ENCODE assay signal across 20 cellular contexts in the genomic region with DNA sequence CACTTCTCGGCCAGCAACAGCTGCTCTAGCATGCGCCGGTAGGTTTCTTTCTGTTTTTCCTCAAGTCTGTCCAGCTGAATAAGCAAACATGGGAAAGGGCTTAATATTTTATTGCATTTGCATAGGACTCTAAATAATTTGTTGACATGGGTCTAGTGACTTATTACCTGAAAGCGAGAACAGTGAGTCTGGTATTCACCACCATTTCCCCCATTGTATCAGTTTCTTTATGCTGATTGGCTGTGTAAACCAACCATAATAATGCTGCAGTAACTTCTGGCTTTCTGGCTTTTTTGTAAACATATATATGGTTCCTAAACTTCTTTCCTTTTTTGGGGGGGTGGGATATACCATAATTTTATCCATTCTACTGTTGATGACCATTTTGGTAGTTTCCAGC.
DNase-seq lines count a peak whose midpoint lies in the region; ATAC-seq, FAIRE-seq and TF ChIP-seq lines count a peak whose summit lies in the region.
"Had no signal": no experiment of that assay in that cellular context is flagged by ENCODE, and none has a peak within 500 bp of the region (broad histone marks: within the 10 kb centered on the region; RNA-seq: fewer than 3 reads in every experiment).

No MANE protein-coding gene starts in this region.

- H3K79me1 ChIP-seq in H9 (ENCODE audit: insufficient read depth, low read depth, low read length, poor library complexity, severe bottlenecking) = no peaks in the 10 kb centered on the region

- no peaks in the 10 kb centered on the region for H4K20me1 ChIP-seq in H9 (ENCODE audit: control insufficient read depth, insufficient read depth, insufficient read length)

- no peak for TF ChIP-seq EP300 in esophagus muscularis mucosa (IDR thresholded peaks at IDR 0.05)

- no peak for FAIRE-seq in D721Med (lab: Jason Lieb, UNC)
- FAIRE-seq: A204.1 had no signal

- H3K27ac Mint-ChIP-seq in H9 (peak overlapping the region in 2 of 3 experiments; percentile 10 to 61; a peak in 3 of 7 replicates), T-helper 17 cell (no peak overlapping the region)
- H3K27ac Mint-ChIP-seq: CD4-positive, alpha-beta T cell had no signal

- H2AFZ ChIP-seq in H9 (ENCODE audit: low read length) = no peak overlapping the region

- peaks cover 7% of the 10 kb centered on the region for H3K23me2 ChIP-seq in H9 (ENCODE audit: insufficient read length, low read depth, low read length, poor library complexity, severe bottlenecking)

- H2BK120ac ChIP-seq in H9 (ENCODE audit: low read depth, low read length, poor library complexity, severe bottlenecking) = no peak overlapping the region

- intact Hi-C loops in esophagus muscularis mucosa (cut with DNase I) (no loop called here), vagina (cut with DNase I) (no loop called here)

- H3K79me2 ChIP-seq in H9 (ENCODE audit: insufficient read depth, low read length) = no peaks in the 10 kb centered on the region

- H3K4ac ChIP-seq in H9 (ENCODE audit: low read depth, low read length) = no peak overlapping the region

- H3T11ph ChIP-seq in H9 (ENCODE audit: low read length) = no peak overlapping the region

- no peak overlapping the region for H2AK5ac ChIP-seq in H9 (ENCODE audit: insufficient read length, low read length)

- no peak overlapping the region for H4K5ac ChIP-seq in H9 (ENCODE audit: insufficient read length, low read depth, low read length)

- peaks cover 12% of the 10 kb centered on the region for H3K36me3 ChIP-seq in muscle layer of colon (ENCODE audit: insufficient read depth, low read length)
- H3K36me3 ChIP-seq in rectal smooth muscle tissue (ENCODE audit: control insufficient read depth, insufficient read depth, low read length) = peaks cover 3% of the 10 kb centered on the region
- peaks cover 6 to 30% (median 9%) of the 10 kb centered on the region in 4 donors for H3K36me3 ChIP-seq in esophagus muscularis mucosa
- H3K36me3 ChIP-seq in vagina = no peaks in the 10 kb centered on the region

- H3K27ac ChIP-seq in H9 (ENCODE audit: insufficient read length, low read depth, low read length) (no peak overlapping the region), muscle layer of colon (ENCODE audit: low read depth, low read length) (no peak overlapping the region), rectal smooth muscle tissue (ENCODE audit: low read depth, low read length) (peak overlapping the region; percentile 55), esophagus muscularis mucosa (replicated peaks in 1 of 4) (no peak overlapping the region), vagina (no peak overlapping the region)
- H3K27ac ChIP-seq: C4-2B had no signal

- H3K9me3 Mint-ChIP-seq in H9 = no peaks in the 10 kb centered on the region; a peak in 1 of 5 replicates
- H3K9me3 Mint-ChIP-seq: CD4-positive, alpha-beta T cell had no signal

- ATAC-seq in HG03571 (IDR thresholded peaks at IDR 0.05; ENCODE audit: unreplicated experiment) (peak; percentile 44), T-helper 17 cell (no peak)

- no peaks in the 10 kb centered on the region for H3K27me3 ChIP-seq in H9 (ENCODE audit: insufficient read depth, low read length)
- H3K27me3 ChIP-seq in muscle layer of colon (ENCODE audit: control insufficient read depth in 1 of 2, insufficient read depth in 2 of 2, low read length in 2 of 2) = no peaks in the 10 kb centered on the region
- H3K27me3 ChIP-seq in rectal smooth muscle tissue (ENCODE audit: control insufficient read depth, insufficient read depth, low read length) = peaks cover 3% of the 10 kb centered on the region
- no peaks in the 10 kb centered on the region for H3K27me3 ChIP-seq in esophagus muscularis mucosa
- H3K27me3 ChIP-seq in vagina = no peaks in the 10 kb centered on the region

- TF ChIP-seq CTCF in H9 (conservative IDR thresholded peaks at IDR 0.05) (no peak), esophagus muscularis mucosa (IDR thresholded peaks at IDR 0.05) (no peak), vagina (IDR thresholded peaks at IDR 0.05) (no peak), D721Med (IDR thresholded peaks at IDR 0.05; ENCODE audit: insufficient read depth, missing control alignments) (no peak)

- no peak overlapping the region for H3K4me2 ChIP-seq in H9 (ENCODE audit: insufficient read depth, insufficient read length, low read length)

- H3K56ac ChIP-seq in H9 (ENCODE audit: insufficient read length, low read depth, low read length) = no peak overlapping the region

- H3K23ac ChIP-seq in H9 (ENCODE audit: insufficient read length, low read depth, low read length) = no peak overlapping the region

- H3K9me3 ChIP-seq in H9 (ENCODE audit: control insufficient read depth, low read depth, low read length) (no peaks in the 10 kb centered on the region), muscle layer of colon (ENCODE audit: low read length) (no peaks in the 10 kb centered on the region), T-helper 17 cell (ENCODE audit: control insufficient read depth, low read length, poor library complexity, severe bottlenecking) (no peaks in the 10 kb centered on the region), esophagus muscularis mucosa (no peaks in the 10 kb centered on the region), vagina (no peaks in the 10 kb centered on the region)
- H3K9me3 ChIP-seq: Caco-2 had no signal

- H2BK12ac ChIP-seq in H9 (ENCODE audit: insufficient read length, low read depth, low read length) = no peak overlapping the region

- no CpG with 5 or more reads among the region's 4 CpGs for WGBS in H9 (ENCODE audit: extremely low coverage, insufficient read length, low lambda C conversion rate)
- 94% methylated on average over 4 of the region's 4 CpGs for WGBS in esophagus muscularis mucosa

- H3K9ac ChIP-seq in H9 (ENCODE audit: extremely low read depth, insufficient read length, low read length) (no peak overlapping the region), muscle layer of colon (ENCODE audit: low read length) (peak overlapping the region; percentile 13), rectal smooth muscle tissue (ENCODE audit: low read length) (no peak overlapping the region)

- H3K4me1 ChIP-seq in H9 (ENCODE audit: insufficient read depth, low read length) (peaks cover 4% of the 10 kb centered on the region), muscle layer of colon (ENCODE audit: insufficient read depth, low read length) (peaks cover 10% of the 10 kb centered on the region), rectal smooth muscle tissue (ENCODE audit: control insufficient read depth, insufficient read depth, low read length) (peaks cover 12% of the 10 kb centered on the region), esophagus muscularis mucosa (peaks cover 12 to 31% (median 18%) of the 10 kb centered on the region in 4 donors), vagina (peaks cover 5% of the 10 kb centered on the region)
- H3K4me1 ChIP-seq: Caco-2 had no signal

- H2BK5ac ChIP-seq in H9 (ENCODE audit: insufficient read length, low read length) = no peak overlapping the region

- H3K4me3 Mint-ChIP-seq in H9 (no peak overlapping the region), T-helper 17 cell (no peak overlapping the region)
- H3K4me3 Mint-ChIP-seq: CD4-positive, alpha-beta T cell had no signal

- H4K8ac ChIP-seq in H9 (replicated peaks; ENCODE audit: insufficient read length, low read depth, low read length) = no peak overlapping the region

- no peak overlapping the region for H4K91ac ChIP-seq in H9 (ENCODE audit: insufficient read length, low read depth, low read length)

- no peak overlapping the region for H2BK20ac ChIP-seq in H9 (ENCODE audit: low read depth, low read length, poor library complexity, severe bottlenecking)

- H2BK15ac ChIP-seq in H9 (ENCODE audit: low read depth, low read length) = no peak overlapping the region

- TF ChIP-seq POLR2A in esophagus muscularis mucosa (IDR thresholded peaks at IDR 0.05; ENCODE audit: low read depth) = no peak
- no peak for TF ChIP-seq POLR2A in vagina (IDR thresholded peaks at IDR 0.05)

- H3K4me1 Mint-ChIP-seq in H9 (peaks cover 21 to 40% of the 10 kb centered on the region in 2 experiments), T-helper 17 cell (peaks cover 2% of the 10 kb centered on the region)

- DNase-seq in H9 (no peak), T-helper 17 cell (no peak), esophagus muscularis mucosa (ENCODE audit: extremely low spot score) (no peak), vagina (ENCODE audit: extremely low spot score in 2 of 2) (no peak), D721Med (ENCODE audit: insufficient read length, low spot score) (no peak)
- DNase-seq: ACHN; AML-193; Caco-2; CD4-positive, alpha-beta T cell; DMS153; DMS79 treated with DMSO at 0.1 percent for 48 hours; GF-D8; HCEC 1CT; Kasumi-1; KG1 had no signal

- H3K27me3 Mint-ChIP-seq in H9 (ENCODE audit: low read depth) (no peaks in the 10 kb centered on the region), T-helper 17 cell (peaks cover 56% of the 10 kb centered on the region)

- no peak overlapping the region for H3K18ac ChIP-seq in H9 (ENCODE audit: insufficient read length, low read depth, low read length)

- H3K14ac ChIP-seq in H9 (ENCODE audit: insufficient read depth, low read length) = no peak overlapping the region

- H3K4me3 ChIP-seq in muscle layer of colon (ENCODE audit: low read depth in 1 of 2, low read length in 2 of 2) = no peak overlapping the region
- no peak overlapping the region for H3K4me3 ChIP-seq in rectal smooth muscle tissue (ENCODE audit: low read length)
- no peak overlapping the region for H3K4me3 ChIP-seq in esophagus muscularis mucosa
- H3K4me3 ChIP-seq in vagina = no peak overlapping the region

- H3K36me3 Mint-ChIP-seq in H9 (ENCODE audit: insufficient read depth in 1 of 3, low read depth in 3 of 3) (peaks cover 0 to 3% (median 0%) of the 10 kb centered on the region in 3 experiments; a peak in 1 of 7 replicates), T-helper 17 cell (ENCODE audit: low read depth) (peaks cover 4% of the 10 kb centered on the region)
